In genomic region chr2:171985076-171985475, GRCh38 we compare ENCODE assay signal across 24 cellular contexts. TPM values are rescaled to one million over a fixed set of nuclear protein-coding genes. Genes with fewer than 3 reads are reported as not detected.
DNase-seq lines count a peak whose midpoint lies in the region; ATAC-seq and TF ChIP-seq lines count a peak whose summit lies in the region.
"Had no signal": no experiment of that assay in that cellular context is flagged by ENCODE, and none has a peak within 500 bp of the region (broad histone marks: within the 10 kb centered on the region; RNA-seq: fewer than 3 reads in every experiment).

No MANE protein-coding gene starts in this region.

- DNase-seq in AG09309 (ENCODE audit: low read depth) (peak; percentile 11), HFFc6 (peak; percentile 70), myocyte (ENCODE audit: low read depth) (peak; percentile 7), omental fat pad (ENCODE audit: low spot score) (no peak), NCI-H1092 (lab: John Stamatoyannopoulos, UW) (no peak)
- DNase-seq: 8988T; AML-193; Calu3; CD8-positive, alpha-beta memory T cell; GF-D8; KG1; NCI-H1105; NCI-H146; NCI-H2029 treated with DMSO at 0.1 percent for 48 hours; NCI-H345; NCI-H524; NCI-H774; NK-92 treated with Interleukin-12 subunit alpha and Interleukin-12 subunit beta, amount 100 ng/mL, for 24 hours; SJCRH30 had no signal

- peaks cover 15% of the 10 kb centered on the region; the same call in 1 of the 2 replicates for H3K4me1 Mint-ChIP-seq in HFFc6 (ENCODE audit: low read depth)
- H3K4me1 Mint-ChIP-seq: CD8-positive, alpha-beta memory T cell had no signal

- H3K9me3 Mint-ChIP-seq in HFFc6, result no peaks in the 10 kb centered on the region
- H3K9me3 Mint-ChIP-seq: CD8-positive, alpha-beta memory T cell had no signal

- peak overlapping the region; percentile 5; the same call in 1 of the 2 replicates for H3K27ac ChIP-seq in VCaP
- H3K27ac ChIP-seq: C4-2B, SJCRH30 had no signal

- H3K27me3 Mint-ChIP-seq in HFFc6 (ENCODE audit: insufficient read depth), result no peaks in the 10 kb centered on the region

- peaks cover 13% of the 10 kb centered on the region for H3K36me3 Mint-ChIP-seq in HFFc6 (ENCODE audit: low read depth)

- no peak overlapping the region for H3K4me3 ChIP-seq in AG09309 (ENCODE audit: control insufficient read depth, low read depth, low read length)
- H3K4me3 ChIP-seq: SJCRH30 had no signal

- H3K27ac Mint-ChIP-seq in HFFc6, result no peak overlapping the region; the same call in 1 of the 2 replicates

- H3K4me3 Mint-ChIP-seq in HFFc6, result no peak overlapping the region
- H3K4me3 Mint-ChIP-seq: CD8-positive, alpha-beta memory T cell had no signal

- no peak for TF ChIP-seq CTCF in AG09309 (IDR thresholded peaks at IDR 0.05; ENCODE audit: control insufficient read depth, insufficient read depth, low read depth, low read length, missing control alignments)
- no peak for TF ChIP-seq CTCF in HFFc6 (IDR thresholded peaks at IDR 0.05)
- no peak for TF ChIP-seq CTCF in VCaP (conservative IDR thresholded peaks at IDR 0.05)
- no peak for TF ChIP-seq CTCF in omental fat pad (IDR thresholded peaks at IDR 0.05)

- ATAC-seq in HG03354 (IDR thresholded peaks at IDR 0.05; ENCODE audit: poor library complexity, severe bottlenecking, unreplicated experiment), result no peak
- ATAC-seq in omental fat pad (ENCODE audit: low FRiP score), result no peak
- ATAC-seq: HepG2, Panc1 had no signal

RNA-seq across cellular contexts. Expression of gene METAP1D, which starts 14.7 kb away (rescaled TPM):
- total RNA-seq in HFFc6 (2021; fragmentation: NEBNext Ultra II Directional; extraction: Animal tissue kit (Norgen Biotek cat#: 25700)), result 1 to 10 TPM; 5.3 to 7.5 (median 6.2) TPM
- 11.0 and 13.0 TPM in 2 replicates for total RNA-seq in myocyte
- polyA plus RNA-seq in myocyte (2012), result 7.6 TPM
- 1 to 10 TPM; 5.4 to 9.6 (median 8.5) TPM for total RNA-seq in omental fat pad

Comparison
In these comparisons a context has a peak if more than half of its experiments do, and no peak if none do; other contexts are left out.
1. DNase-seq: peak in AG09309 (single experiment), HFFc6 (single experiment) and myocyte (single experiment); none in omental fat pad (single experiment) and NCI-H1092 (single experiment).